In the genomic region with DNA sequence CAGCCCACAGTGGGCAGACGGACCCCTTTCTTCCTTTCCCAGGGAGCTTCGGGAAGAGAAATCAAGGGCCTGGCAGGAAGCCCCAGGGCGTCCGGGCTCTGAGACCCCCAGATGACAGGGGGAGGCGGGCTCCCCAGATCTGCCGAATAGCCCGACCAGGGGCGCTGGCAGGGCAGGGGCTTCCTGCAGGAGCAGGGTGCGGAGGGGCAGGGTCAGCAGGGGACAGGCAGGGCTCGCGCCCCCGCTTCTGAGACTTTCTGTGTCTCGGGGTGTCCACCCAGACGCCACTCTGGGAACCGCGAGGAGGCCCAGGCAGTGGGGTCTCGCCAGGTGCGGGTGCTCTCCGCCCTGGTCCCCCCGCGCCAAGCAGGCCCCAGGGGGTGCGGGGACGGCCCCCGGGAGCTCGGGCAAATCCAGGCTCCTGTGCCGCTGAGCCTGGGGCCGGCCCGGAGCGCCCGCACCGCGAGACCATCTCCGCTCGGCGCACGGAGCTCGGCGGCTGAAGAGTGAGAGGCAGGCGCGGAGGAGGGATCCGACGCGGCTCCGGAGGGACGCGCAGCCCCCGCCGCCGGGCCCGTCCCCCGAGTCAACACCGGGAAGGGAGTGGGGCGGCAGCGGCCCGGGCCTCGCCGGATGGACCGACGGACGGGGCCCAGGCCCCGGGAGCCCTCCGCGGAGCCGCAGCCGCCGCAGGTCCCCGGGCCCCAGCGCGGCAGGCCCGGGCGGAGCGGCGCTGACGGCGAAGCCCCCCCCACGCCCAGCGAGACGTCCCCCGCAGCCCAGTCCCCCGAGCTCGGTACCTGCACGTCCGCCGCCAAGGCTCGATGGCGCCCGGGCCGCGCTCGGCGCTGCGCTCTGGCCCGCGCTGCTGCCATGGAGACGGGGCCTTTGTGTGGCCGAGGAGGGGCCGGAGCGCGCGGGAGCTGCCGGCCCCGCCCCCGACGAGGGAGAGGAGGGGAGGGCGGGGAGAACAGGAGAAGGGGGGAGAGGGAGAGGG, we compare ENCODE assay signal across 8 cellular contexts. TPM values are rescaled to one million over a fixed set of nuclear protein-coding genes. Genes with fewer than 3 reads are reported as not detected.
DNase-seq lines count a peak whose midpoint lies in the region; ATAC-seq and TF ChIP-seq lines count a peak whose summit lies in the region.

A gene with protein sequence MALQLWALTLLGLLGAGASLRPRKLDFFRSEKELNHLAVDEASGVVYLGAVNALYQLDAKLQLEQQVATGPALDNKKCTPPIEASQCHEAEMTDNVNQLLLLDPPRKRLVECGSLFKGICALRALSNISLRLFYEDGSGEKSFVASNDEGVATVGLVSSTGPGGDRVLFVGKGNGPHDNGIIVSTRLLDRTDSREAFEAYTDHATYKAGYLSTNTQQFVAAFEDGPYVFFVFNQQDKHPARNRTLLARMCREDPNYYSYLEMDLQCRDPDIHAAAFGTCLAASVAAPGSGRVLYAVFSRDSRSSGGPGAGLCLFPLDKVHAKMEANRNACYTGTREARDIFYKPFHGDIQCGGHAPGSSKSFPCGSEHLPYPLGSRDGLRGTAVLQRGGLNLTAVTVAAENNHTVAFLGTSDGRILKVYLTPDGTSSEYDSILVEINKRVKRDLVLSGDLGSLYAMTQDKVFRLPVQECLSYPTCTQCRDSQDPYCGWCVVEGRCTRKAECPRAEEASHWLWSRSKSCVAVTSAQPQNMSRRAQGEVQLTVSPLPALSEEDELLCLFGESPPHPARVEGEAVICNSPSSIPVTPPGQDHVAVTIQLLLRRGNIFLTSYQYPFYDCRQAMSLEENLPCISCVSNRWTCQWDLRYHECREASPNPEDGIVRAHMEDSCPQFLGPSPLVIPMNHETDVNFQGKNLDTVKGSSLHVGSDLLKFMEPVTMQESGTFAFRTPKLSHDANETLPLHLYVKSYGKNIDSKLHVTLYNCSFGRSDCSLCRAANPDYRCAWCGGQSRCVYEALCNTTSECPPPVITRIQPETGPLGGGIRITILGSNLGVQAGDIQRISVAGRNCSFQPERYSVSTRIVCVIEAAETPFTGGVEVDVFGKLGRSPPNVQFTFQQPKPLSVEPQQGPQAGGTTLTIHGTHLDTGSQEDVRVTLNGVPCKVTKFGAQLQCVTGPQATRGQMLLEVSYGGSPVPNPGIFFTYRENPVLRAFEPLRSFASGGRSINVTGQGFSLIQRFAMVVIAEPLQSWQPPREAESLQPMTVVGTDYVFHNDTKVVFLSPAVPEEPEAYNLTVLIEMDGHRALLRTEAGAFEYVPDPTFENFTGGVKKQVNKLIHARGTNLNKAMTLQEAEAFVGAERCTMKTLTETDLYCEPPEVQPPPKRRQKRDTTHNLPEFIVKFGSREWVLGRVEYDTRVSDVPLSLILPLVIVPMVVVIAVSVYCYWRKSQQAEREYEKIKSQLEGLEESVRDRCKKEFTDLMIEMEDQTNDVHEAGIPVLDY (N-terminal part only) (minus strand): TSS at position 894 of the 997 bp plus-strand sequence. CDS start 17,062 bp downstream, outside the sequence.

- peak within 1 kb of the TSS; percentile 66 for H3K4me3 ChIP-seq in Karpas-422 (ENCODE audit: low read length)
- H3K4me3 ChIP-seq in body of pancreas = peak within 1 kb of the TSS; percentile 26 to 87
- peak within 1 kb of the TSS; percentile 80 for H3K4me3 ChIP-seq in psoas muscle

- peak within 1 kb of the TSS; percentile 71 for H3K4me2 ChIP-seq in Karpas-422 (ENCODE audit: low read depth, low read length, poor library complexity, severe bottlenecking)

- 0% methylated on average over 1 to 43 of the region's 105 CpGs for WGBS in body of pancreas, 2 donors
- WGBS in psoas muscle, 3 donors = 1 to 5% (median 2%) methylated on average over 58 to 100 of the region's 105 CpGs

- H3K36me3 ChIP-seq in Karpas-422 (ENCODE audit: insufficient read depth, low read length) = no peaks in the 10 kb centered on the region
- H3K36me3 ChIP-seq in body of pancreas (replicated peaks in 1 of 2; ENCODE audit: insufficient read depth in 1 of 2, low read depth in 2 of 2) = no peaks in the 10 kb centered on the region
- H3K36me3 ChIP-seq in psoas muscle (ENCODE audit: insufficient read depth in 1 of 2, low read depth in 1 of 2) = no peaks in the 10 kb centered on the region

- H3K27me3 ChIP-seq in Karpas-422 (ENCODE audit: low read length) = no peaks in the 10 kb centered on the region
- no peaks in the 10 kb centered on the region for H3K27me3 ChIP-seq in body of pancreas
- peaks cover 0 to 6% (median 0%) of the 10 kb centered on the region in 3 donors for H3K27me3 ChIP-seq in psoas muscle (ENCODE audit: insufficient read depth in 3 of 3, low read length in 2 of 3)

- H3K4me1 ChIP-seq in Karpas-422 (ENCODE audit: low read length) (peaks cover 66% of the 10 kb centered on the region), body of pancreas (peaks cover 58% of the 10 kb centered on the region), psoas muscle (peaks cover 38% of the 10 kb centered on the region)

- intact Hi-C loops in body of pancreas (cut with DNase I) = no loop called here
- intact Hi-C loops in psoas muscle (cut with DNase I) = no loop called here

- DNase-seq in activated T-cell treated with anti-CD3 and anti-CD28 coated beads for 48 hours (ENCODE audit: low read depth) (peak; percentile 24), activated T-cell treated with anti-CD3 and anti-CD28 coated beads for 4 hours (no peak), Karpas-422 (peak; percentile 89), RPMI7951 (ENCODE audit: low read depth) (peak; percentile 77), body of pancreas (peak; percentile 83 to 87 (median 86)), hippocampal formation (lab: John Stamatoyannopoulos, UW) (peak; percentile 77 to 78), psoas muscle (peak; percentile 87 to 88)
- DNase-seq in NK-92 treated with Interleukin-12 subunit alpha and Interleukin-12 subunit beta, amount 100 ng/mL, for 24 hours (lab: John Stamatoyannopoulos, UW) = no peak

- ATAC-seq in body of pancreas (peak; percentile 72), psoas muscle (peak; percentile 56 to 74 (median 62))

- peaks cover 26% of the 10 kb centered on the region; the same call in 1 of the 2 replicates for H4K20me1 ChIP-seq in Karpas-422 (ENCODE audit: insufficient read depth, low read depth, low read length)

- H3K27ac ChIP-seq in Karpas-422 (ENCODE audit: low read length) = no peak within 1 kb of the TSS
- peak within 1 kb of the TSS; percentile 82 to 91 (median 87) for H3K27ac ChIP-seq in body of pancreas
- peak within 1 kb of the TSS; percentile 83 for H3K27ac ChIP-seq in psoas muscle

- no peaks in the 10 kb centered on the region for H3K9me3 ChIP-seq in Karpas-422 (ENCODE audit: low read length)
- no peaks in the 10 kb centered on the region for H3K9me3 ChIP-seq in body of pancreas
- H3K9me3 ChIP-seq in psoas muscle = no peaks in the 10 kb centered on the region

- H3K9ac ChIP-seq in Karpas-422 (ENCODE audit: low read length) = peak within 1 kb of the TSS; percentile 66

- H2AFZ ChIP-seq in Karpas-422 (ENCODE audit: low read length) = no peak within 1 kb of the TSS

- no peaks in the 10 kb centered on the region for H3K79me2 ChIP-seq in Karpas-422 (ENCODE audit: low read length)

- H3K9me2 ChIP-seq in Karpas-422 (replicated peaks; ENCODE audit: insufficient read depth, low read length) = no peaks in the 10 kb centered on the region

- TF ChIP-seq CTCF in body of pancreas (IDR thresholded peaks at IDR 0.05) = peak in 2 of 7 experiments; percentile 2 to 17
- no peak for TF ChIP-seq CTCF in psoas muscle (IDR thresholded peaks at IDR 0.05)

- TF ChIP-seq POLR2A in body of pancreas (IDR thresholded peaks at IDR 0.05) = peak in 2 of 3 donors; percentile 42 to 50

RNA-seq across cellular contexts. Expression of the gene that starts here (rescaled TPM):
- total RNA-seq in Karpas-422 (2014; rRNA removed; shearing (Covaris generic); ENCODE audit: low replicate concordance) = 2.6 and 7.8 TPM in 2 replicates
- total RNA-seq in RPMI7951 (2014; rRNA removed; shearing (Covaris generic)) = 27.6 and 37.1 TPM in 2 replicates
- total RNA-seq in body of pancreas = 100 to 1,000 TPM; 113 to 140 TPM
- total RNA-seq in psoas muscle = 10 to 100 TPM; 13.6 to 43.7 (median 15.0) TPM
- polyA plus RNA-seq in psoas muscle = 10 to 100 TPM in 1 of 3 donors, 1 to 10 TPM in 2; 3.9 to 11.6 (median 5.8) TPM

Comparison
In these comparisons a context has a peak if more than half of its experiments do, and no peak if none do; other contexts are left out.
1. DNase-seq: peak in activated T-cell treated with anti-CD3 and anti-CD28 coated beads for 48 hours (single experiment), Karpas-422 (single experiment), RPMI7951 (single experiment), body of pancreas (4 of 4), hippocampal formation (2 of 2) and psoas muscle (2 of 2); none in activated T-cell treated with anti-CD3 and anti-CD28 coated beads for 4 hours (single experiment) and NK-92 treated with Interleukin-12 subunit alpha and Interleukin-12 subunit beta, amount 100 ng/mL, for 24 hours (single experiment).
2. Peak in every context shown above with its lines, with median percentiles within 50 percentile points of each other: H3K4me3 ChIP-seq.